In the genomic region with DNA sequence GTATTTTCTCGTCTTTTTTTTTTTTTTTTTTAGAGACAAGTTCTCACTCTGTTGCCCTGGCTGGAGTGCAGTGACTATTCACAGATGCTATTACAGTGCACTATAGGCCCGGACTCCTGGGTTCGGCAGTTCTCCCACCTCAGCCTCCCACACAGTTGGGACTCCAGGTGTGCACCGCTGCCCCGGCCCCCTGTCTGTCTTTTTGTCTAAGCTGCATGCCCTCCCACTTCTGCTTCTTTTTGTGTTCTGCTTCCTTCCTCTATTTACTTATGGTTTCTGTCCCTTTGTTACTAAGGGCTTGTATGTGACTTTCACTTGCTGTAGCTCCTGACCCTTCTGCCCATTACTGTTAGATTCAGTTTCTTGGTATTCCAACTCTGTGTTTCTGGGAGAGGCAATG, we compare ENCODE assay signal across 8 cellular contexts. TPM values are rescaled to one million over a fixed set of nuclear protein-coding genes. Genes with fewer than 3 reads are reported as not detected.
DNase-seq lines count a peak whose midpoint lies in the region; ATAC-seq and TF ChIP-seq lines count a peak whose summit lies in the region.

No MANE protein-coding gene starts in this region.

- peak in 2 of 3 donors; percentile 80 to 84 for DNase-seq in Peyer's patch
- DNase-seq in natural killer cell: no peak
- no peak for DNase-seq in NCI-H1694 treated with DMSO at 0.1 percent for 48 hours (lab: John Stamatoyannopoulos, UW)
- DNase-seq in nucleus accumbens (lab: John Stamatoyannopoulos, UW): no peak
- DNase-seq in hippocampal formation (lab: John Stamatoyannopoulos, UW): no peak
- no peak for DNase-seq in NCI-H1092 (lab: John Stamatoyannopoulos, UW)

- H3K9me3 ChIP-seq in Peyer's patch: no peaks in the 10 kb centered on the region

- H3K27me3 Mint-ChIP-seq in natural killer cell (ENCODE audit: low read depth in 2 of 2): no peaks in the 10 kb centered on the region

- peaks cover 0 to 25% (median 0%) of the 10 kb centered on the region in 3 donors for H3K36me3 ChIP-seq in Peyer's patch

- peaks cover 69 to 81% of the 10 kb centered on the region in 2 donors for H3K4me1 Mint-ChIP-seq in natural killer cell

- H3K27ac Mint-ChIP-seq in natural killer cell: peak overlapping the region; percentile 77 to 88

- H3K4me3 Mint-ChIP-seq in natural killer cell: peak overlapping the region; percentile 71

- H3K4me3 ChIP-seq in Peyer's patch: peak overlapping the region in 1 of 4 donors; percentile 13

- intact Hi-C loops in natural killer cell (cut with micrococcal nuclease): loop anchor here (1.0 kb wide), 1 partner anchor 25 kb away; a partner anchor contains a TSS

- peak overlapping the region; percentile 46 to 79 (median 61) for H3K27ac ChIP-seq in Peyer's patch

- peaks cover 0 to 49% (median 34%) of the 10 kb centered on the region in 4 donors for H3K4me1 ChIP-seq in Peyer's patch

- TF ChIP-seq CTCF in Peyer's patch (IDR thresholded peaks at IDR 0.05): no peak
- TF ChIP-seq CTCF in natural killer cell (IDR thresholded peaks at IDR 0.05): no peak

- H3K9me3 Mint-ChIP-seq in natural killer cell: no peaks in the 10 kb centered on the region

- no peaks in the 10 kb centered on the region for H3K36me3 Mint-ChIP-seq in natural killer cell

- TF ChIP-seq POLR2A in Peyer's patch (IDR thresholded peaks at IDR 0.05): no peak

- no peaks in the 10 kb centered on the region for H3K27me3 ChIP-seq in Peyer's patch

- ATAC-seq in GM18511 (IDR thresholded peaks at IDR 0.05; ENCODE audit: unreplicated experiment) (peak; percentile 44), HG02623 (IDR thresholded peaks at IDR 0.05; ENCODE audit: unreplicated experiment) (peak; percentile 41), natural killer cell (peak; percentile 13 to 36 (median 17))

RNA-seq across cellular contexts. Expression of a gene that starts 20.5 kb away (rescaled TPM):
- total RNA-seq in Peyer's patch (10 to 100 TPM; 19.9 to 83.3 (median 46.4) TPM), natural killer cell (10 to 100 TPM; 46.6 to 84.9 (median 69.6) TPM)

RNA-seq across cellular contexts. Expression of a gene that starts 25.9 kb away (rescaled TPM):
- 10 to 100 TPM; 11.4 to 26.0 (median 18.3) TPM for total RNA-seq in Peyer's patch
- 10 to 100 TPM; 46.3 to 57.3 (median 56.1) TPM for total RNA-seq in natural killer cell

RNA-seq across cellular contexts. Expression of a gene that starts 26.0 kb away (rescaled TPM):
- total RNA-seq in Peyer's patch (100 to 1,000 TPM in 1 of 4 donors, 10 to 100 TPM in 3; 36.6 to 145 (median 65.0) TPM), natural killer cell (10 to 100 TPM; 60.7 to 84.7 (median 68.2) TPM)

RNA-seq across cellular contexts. Expression of a gene that starts 39.7 kb away (rescaled TPM):
- total RNA-seq in Peyer's patch: 10 to 100 TPM in 3 of 4 donors, 1 to 10 TPM in 1; 8.3 to 27.5 (median 17.6) TPM
- 10 to 100 TPM in 2 of 3 donors, 1 to 10 TPM in 1; 5.6 to 13.0 (median 12.7) TPM for total RNA-seq in natural killer cell

RNA-seq across cellular contexts. Expression of a gene that starts 48.9 kb away (rescaled TPM):
- total RNA-seq in Peyer's patch: 10 to 100 TPM; 15.7 to 67.4 (median 40.9) TPM
- not detected for total RNA-seq in natural killer cell

Comparison
In these comparisons a context has a peak if more than half of its experiments do, and no peak if none do; other contexts are left out.
1. DNase-seq: peak in Peyer's patch (2 of 3); none in natural killer cell (single experiment), NCI-H1694 treated with DMSO at 0.1 percent for 48 hours (single experiment), nucleus accumbens (0 of 56), hippocampal formation (0 of 2) and NCI-H1092 (single experiment).
2. Peak in every context shown above with its lines, with median percentiles within 50 percentile points of each other: ATAC-seq.